19 cellular contexts compared by ENCODE assay signal in the genomic region with DNA sequence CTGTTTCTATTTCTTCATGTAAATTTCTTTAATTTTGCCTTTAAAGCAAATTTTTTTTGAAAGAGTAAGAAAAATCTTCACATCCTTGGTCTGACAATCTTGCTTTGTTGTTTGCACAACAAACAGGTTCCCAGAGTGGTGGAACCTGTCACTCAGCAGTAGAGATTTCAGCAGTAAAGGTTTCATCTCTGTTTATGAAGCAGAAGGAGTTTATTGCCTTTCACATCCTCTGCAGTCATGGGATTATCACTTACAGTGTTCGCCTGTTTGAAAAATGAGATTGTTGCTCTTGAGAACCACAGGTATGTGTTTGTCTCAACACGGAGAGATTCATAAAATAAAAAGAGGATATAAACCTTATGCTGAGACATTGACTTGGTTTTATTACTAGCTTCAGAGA.
DNase-seq lines count a peak whose midpoint lies in the region; ATAC-seq, FAIRE-seq and TF ChIP-seq lines count a peak whose summit lies in the region.
"Had no signal": no experiment of that assay in that cellular context is flagged by ENCODE, and none has a peak within 500 bp of the region (broad histone marks: within the 10 kb centered on the region; RNA-seq: fewer than 3 reads in every experiment).

No MANE protein-coding gene starts in this region.

- TF ChIP-seq POLR2A in H54 (IDR thresholded peaks at IDR 0.05; ENCODE audit: low read depth, low read length), result no peak

- H2AFZ ChIP-seq in PC-3 (ENCODE audit: low read length), result no peak overlapping the region

- H3K9me3 ChIP-seq in Caco-2 (no peaks in the 10 kb centered on the region), PC-3 (ENCODE audit: low read length) (no peaks in the 10 kb centered on the region)

- H3K27me3 ChIP-seq in Caco-2 (replicated peaks; ENCODE audit: control insufficient read depth, insufficient read depth, low read length) (no peaks in the 10 kb centered on the region), PC-3 (ENCODE audit: low read length) (no peaks in the 10 kb centered on the region)

- H3K9me3 Mint-ChIP-seq in Caco-2 (ENCODE audit: unreplicated experiment), result no peaks in the 10 kb centered on the region

- no peaks in the 10 kb centered on the region for H3K79me2 ChIP-seq in PC-3 (ENCODE audit: low read length)

- no peaks in the 10 kb centered on the region for H4K20me1 ChIP-seq in PC-3 (ENCODE audit: low read length)

- no peaks in the 10 kb centered on the region for H3F3A ChIP-seq in PC-3 (ENCODE audit: low read length, unreplicated experiment)

- no peaks in the 10 kb centered on the region for H3K36me3 Mint-ChIP-seq in Caco-2 (ENCODE audit: insufficient read depth, unreplicated experiment)
- H3K36me3 Mint-ChIP-seq: CD14-positive monocyte, IgD-negative memory B cell had no signal

- no peak overlapping the region for H3K9ac ChIP-seq in PC-3 (ENCODE audit: low read length)

- peaks cover 6% of the 10 kb centered on the region for H3K4me1 ChIP-seq in Caco-2
- H3K4me1 ChIP-seq in PC-3 (ENCODE audit: insufficient read depth, low read length), result peaks cover 26% of the 10 kb centered on the region

- TF ChIP-seq CTCF in Caco-2 (IDR thresholded peaks at IDR 0.05; ENCODE audit: insufficient read depth in 1 of 2, low read depth in 1 of 2, low read length in 1 of 2, severe bottlenecking in 1 of 2, unreplicated experiment in 1 of 2) (no peak), PC-3 (conservative IDR thresholded peaks at IDR 0.05; ENCODE audit: low read depth, low read length) (no peak), epithelial cell of esophagus (IDR thresholded peaks at IDR 0.05; ENCODE audit: insufficient read depth, low read depth, low read length, missing control alignments) (no peak)

- DNase-seq in Caco-2, result peak; percentile 38 to 44
- DNase-seq in H54 (ENCODE audit: insufficient read length, low spot score), result no peak
- DNase-seq in PC-3, result peak; percentile 89
- DNase-seq in epithelial cell of esophagus (ENCODE audit: low read depth), result peak; percentile 57
- no peak for DNase-seq in NCI-H187 treated with DMSO at 0.1 percent for 48 hours (lab: John Stamatoyannopoulos, UW)
- DNase-seq in SKM-1 treated with dmso at 0.1 percent for 144 hours (lab: John Stamatoyannopoulos, UW; ENCODE audit: unreplicated experiment), result no peak
- no peak for DNase-seq in T-helper 2 cell
- no peak for DNase-seq in CD1c-positive myeloid dendritic cell (ENCODE audit: extremely low spot score)
- DNase-seq: GF-D8, HCEC 1CT, NCI-H1092, NCI-H2171, NCI-H446 treated with DMSO at 0.1 percent for 48 hours, NCI-H82, SHP77 had no signal

- intact Hi-C loops in Caco-2 (cut with micrococcal nuclease; ENCODE audit: unreplicated experiment), result loop anchor here (1.0 to 2.0 kb wide), 2 partner anchors 38 to 60 kb away; no protein-coding TSS in a partner anchor
- intact Hi-C loops in PC-3 (cut with micrococcal nuclease), result loop anchor here (1.0 kb wide), 1 partner anchor 39 kb away; no protein-coding TSS in a partner anchor

- no peaks in the 10 kb centered on the region for H3K36me3 ChIP-seq in Caco-2 (ENCODE audit: control insufficient read depth, insufficient read depth, low read length)
- H3K36me3 ChIP-seq in PC-3 (ENCODE audit: low read depth, low read length), result no peaks in the 10 kb centered on the region

- POLR2A ChIA-PET in Caco-2 (lab: Charles Lee), result no interaction called here
- POLR2A ChIA-PET in PC-3 (lab: Charles Lee; ENCODE audit: unreplicated experiment), result no interaction called here

- H3K4me1 Mint-ChIP-seq in Caco-2 (ENCODE audit: low read depth, unreplicated experiment), result peaks cover 16% of the 10 kb centered on the region
- H3K4me1 Mint-ChIP-seq: CD14-positive monocyte, IgD-negative memory B cell had no signal

- BruUV-seq in Caco-2 (replicated peaks; lab: Mats Ljungman, UMichigan), result no TSS peak
- BruUV-seq in PC-3 (replicated peaks; lab: Mats Ljungman, UMichigan), result no TSS peak

- ATAC-seq in PC-3, result peak; percentile 90
- ATAC-seq: SK-N-SH treated with all-trans-retinoic acid at 6 μM for 48 hours had no signal

- H3K4me2 ChIP-seq in PC-3 (ENCODE audit: low read length), result peak overlapping the region; percentile 22

- H3K27ac ChIP-seq in PC-3 (ENCODE audit: low read length), result peak overlapping the region; percentile 29

- H3K27ac Mint-ChIP-seq in Caco-2 (ENCODE audit: unreplicated experiment), result no peak overlapping the region
- H3K27ac Mint-ChIP-seq: CD14-positive monocyte, IgD-negative memory B cell had no signal

- peaks cover 3% of the 10 kb centered on the region for H3K27me3 Mint-ChIP-seq in Caco-2 (ENCODE audit: insufficient read depth, unreplicated experiment)
- H3K27me3 Mint-ChIP-seq: IgD-negative memory B cell had no signal

- H3K4me3 Mint-ChIP-seq in Caco-2 (ENCODE audit: unreplicated experiment), result no peak overlapping the region
- H3K4me3 Mint-ChIP-seq: CD14-positive monocyte, IgD-negative memory B cell had no signal

- H3K9me2 ChIP-seq in PC-3 (replicated peaks; ENCODE audit: low read length), result no peaks in the 10 kb centered on the region

- no peak overlapping the region for H3K4me3 ChIP-seq in Caco-2 (ENCODE audit: low read depth, low read length)
- no peak overlapping the region for H3K4me3 ChIP-seq in PC-3 (ENCODE audit: low read length)
- no peak overlapping the region for H3K4me3 ChIP-seq in epithelial cell of esophagus (ENCODE audit: low read length)

- CTCF ChIA-PET in Caco-2 (lab: Charles Lee), result no interaction called here
- CTCF ChIA-PET in PC-3 (lab: Charles Lee), result no interaction called here

- FAIRE-seq in H54 (lab: Jason Lieb, UNC), result peak; percentile 20
- FAIRE-seq: RCC 7860 had no signal

Comparison
In these comparisons a context has a peak if more than half of its experiments do, and no peak if none do; other contexts are left out.
1. DNase-seq: peak in Caco-2 (2 of 2), PC-3 (single experiment) and epithelial cell of esophagus (single experiment); none in H54 (single experiment), NCI-H187 treated with DMSO at 0.1 percent for 48 hours (single experiment), SKM-1 treated with dmso at 0.1 percent for 144 hours (single experiment), T-helper 2 cell (0 of 5) and CD1c-positive myeloid dendritic cell (single experiment).